ENCODE assay signal across 8 cellular contexts in the genomic region with DNA sequence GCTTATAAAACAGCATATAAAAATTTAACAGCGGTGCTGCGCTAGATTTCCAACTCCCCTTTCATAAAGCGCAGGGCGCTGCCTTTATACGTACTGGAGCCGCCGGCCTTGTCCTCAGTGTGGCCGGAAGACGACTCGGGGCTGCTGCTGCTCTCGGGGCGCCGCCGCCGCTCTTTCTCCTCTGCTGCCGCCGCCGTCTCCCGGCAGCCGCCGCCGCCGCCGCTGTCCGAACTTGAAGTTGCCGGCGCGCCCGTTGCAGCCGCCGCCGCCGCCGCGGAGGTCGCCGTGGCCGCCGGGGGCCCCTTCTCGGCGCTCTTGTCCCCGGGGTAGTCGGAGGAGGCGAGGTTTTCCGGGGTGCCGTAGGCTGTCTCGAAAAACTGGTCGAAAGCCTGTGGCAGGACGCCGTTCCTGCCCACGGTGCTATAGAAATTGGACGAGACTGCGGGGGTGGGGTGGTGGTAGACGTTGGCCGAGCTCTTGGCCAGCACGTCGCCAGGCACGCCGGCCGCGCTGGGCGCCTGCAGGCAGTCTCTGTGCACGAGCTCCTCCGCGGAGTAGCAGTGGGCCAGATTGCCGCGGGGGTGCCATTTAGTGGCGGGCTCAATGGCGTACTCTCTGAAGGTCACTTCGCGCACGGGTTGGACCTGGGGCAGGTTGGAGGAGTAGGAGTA. TPM values are rescaled to one million over a fixed set of nuclear protein-coding genes. Genes with fewer than 3 reads are reported as not detected.
DNase-seq lines count a peak whose midpoint lies in the region; ATAC-seq and TF ChIP-seq lines count a peak whose summit lies in the region.

No MANE protein-coding gene starts in this region.

- no peaks in the 10 kb centered on the region for H3K9me3 Mint-ChIP-seq in activated naive CD4-positive, alpha-beta T cell treated with anti-CD3 and anti-CD28 coated beads, Interleukin-2, amount 50 U/mL, for 24 hours

- TF ChIP-seq CTCF in LNCaP clone FGC (IDR thresholded peaks at IDR 0.05; ENCODE audit: control insufficient read depth, extremely low read depth, insufficient read depth) (no peak), transverse colon (IDR thresholded peaks at IDR 0.05) (no peak)

- intact Hi-C loops in transverse colon (cut with DNase I; ENCODE audit: low total_unique reads) = loop anchor here (5.0 kb wide), 1 partner anchor 833 kb away; no protein-coding TSS in a partner anchor

- no peak for TF ChIP-seq EP300 in transverse colon (IDR thresholded peaks at IDR 0.05; ENCODE audit: low read depth)

- H3K36me3 Mint-ChIP-seq in activated naive CD4-positive, alpha-beta T cell treated with anti-CD3 and anti-CD28 coated beads, Interleukin-2, amount 50 U/mL, for 24 hours = peaks cover 1% of the 10 kb centered on the region

- peaks cover 22 to 67% (median 54%) of the 10 kb centered on the region in 4 donors for H3K4me1 ChIP-seq in transverse colon

- H3K27ac ChIP-seq in transverse colon = peak overlapping the region; percentile 95 to 99 (median 98)

- H3K4me3 ChIP-seq in LNCaP clone FGC (ENCODE audit: low read depth, low read length) (peak overlapping the region; percentile 44), transverse colon (peak overlapping the region; percentile 56 to 79 (median 70))

- peaks cover 61% of the 10 kb centered on the region for H3K27me3 ChIP-seq in transverse colon

- TF ChIP-seq POLR2A in transverse colon (IDR thresholded peaks at IDR 0.05) = peak; percentile 72

- DNase-seq in Caki2 (ENCODE audit: low read depth) = peak; percentile 38
- no peak for DNase-seq in LNCaP clone FGC (ENCODE audit: low read depth)
- DNase-seq in left lobe of liver (ENCODE audit: low spot score) = peak; percentile 42
- peak; percentile 67 for DNase-seq in transverse colon
- DNase-seq in SK-N-DZ (ENCODE audit: low spot score) = no peak
- no peak for DNase-seq in hepatic stellate cell (ENCODE audit: low spot score)

- H3K27ac Mint-ChIP-seq in activated naive CD4-positive, alpha-beta T cell treated with anti-CD3 and anti-CD28 coated beads, Interleukin-2, amount 50 U/mL, for 24 hours = peak overlapping the region; percentile 2

- H3K4me3 Mint-ChIP-seq in activated naive CD4-positive, alpha-beta T cell treated with anti-CD3 and anti-CD28 coated beads, Interleukin-2, amount 50 U/mL, for 24 hours = peak overlapping the region; percentile 66

- no peaks in the 10 kb centered on the region for H3K36me3 ChIP-seq in transverse colon

- ATAC-seq in left lobe of liver (no peak), GM19467 (IDR thresholded peaks at IDR 0.05; ENCODE audit: unreplicated experiment) (no peak)

- in situ Hi-C loops in Caki2 (cut with HindIII; ENCODE audit: low pct_unique_long_range_greater_than_20kb, low sequenced_read_pairs) (no loop called here), transverse colon (cut with MboI; ENCODE audit: low pct_ligation_motif_present in 1 of 4, low pct_unique_long_range_greater_than_20kb in 1 of 4, low sequenced_read_pairs in 3 of 4) (loop anchor here in 3 of 4 donors (10.0 to 25.0 kb wide), 2 partner anchors 1322 to 1330 kb away; no protein-coding TSS in a partner anchor)

- H3K27me3 Mint-ChIP-seq in activated naive CD4-positive, alpha-beta T cell treated with anti-CD3 and anti-CD28 coated beads, Interleukin-2, amount 50 U/mL, for 24 hours = peaks cover 61% of the 10 kb centered on the region

- no peaks in the 10 kb centered on the region for H3K9me3 ChIP-seq in transverse colon

- WGBS in transverse colon (ENCODE audit: low coverage in 1 of 2), 2 donors = 3% methylated on average over 36 of the region's 72 CpGs; no CpG with 5 or more reads in 1 of the 2 donors

- peaks cover 52% of the 10 kb centered on the region for H3K4me1 Mint-ChIP-seq in activated naive CD4-positive, alpha-beta T cell treated with anti-CD3 and anti-CD28 coated beads, Interleukin-2, amount 50 U/mL, for 24 hours

RNA-seq across cellular contexts. Expression of gene HOXA11, which starts 0.6 kb away (rescaled TPM):
- not detected in 2 replicates for total RNA-seq in Caki2 (2014; rRNA removed; shearing (Covaris generic); ENCODE audit: low replicate concordance)
- total RNA-seq in left lobe of liver (not detected), transverse colon (10 to 100 TPM in 1 of 4 donors, 1 to 10 TPM in 3; 4.5 to 21.3 (median 7.7) TPM)
- polyA plus RNA-seq in SK-N-DZ (2014; cell fraction: cytosol; rRNA removed) = not detected in 2 replicates
- not detected in 2 replicates for polyA plus RNA-seq in SK-N-DZ (2014; cell fraction: nucleus; rRNA removed)

RNA-seq across cellular contexts. Expression of gene HOXA10, which starts 10.4 kb away (rescaled TPM):
- total RNA-seq in Caki2 (2014; rRNA removed; shearing (Covaris generic); ENCODE audit: low replicate concordance) = 22.1 and 31.5 TPM in 2 replicates
- total RNA-seq in left lobe of liver (0.10 TPM), transverse colon (10 to 100 TPM; 19.8 to 68.9 (median 36.4) TPM)
- not detected in 2 replicates for polyA plus RNA-seq in SK-N-DZ (2014; cell fraction: cytosol; rRNA removed)
- not detected in 2 replicates for polyA plus RNA-seq in SK-N-DZ (2014; cell fraction: nucleus; rRNA removed)

RNA-seq across cellular contexts. Expression of gene HOXA13, which starts 15.4 kb away (rescaled TPM):
- total RNA-seq in Caki2 (2014; rRNA removed; shearing (Covaris generic); ENCODE audit: low replicate concordance) = 0.70 and 1.2 TPM in 2 replicates
- 0.03 TPM for total RNA-seq in left lobe of liver
- total RNA-seq in transverse colon = 10 to 100 TPM; 22.5 to 69.9 (median 38.7) TPM
- polyA plus RNA-seq in SK-N-DZ (2014; cell fraction: cytosol; rRNA removed) = not detected in 2 replicates
- not detected in 2 replicates for polyA plus RNA-seq in SK-N-DZ (2014; cell fraction: nucleus; rRNA removed)

RNA-seq across cellular contexts. Expression of gene HOXA9, which starts 19.1 kb away (rescaled TPM):
- total RNA-seq in Caki2 (2014; rRNA removed; shearing (Covaris generic); ENCODE audit: low replicate concordance) = 46.9 and 62.2 TPM in 2 replicates
- total RNA-seq in left lobe of liver = not detected
- total RNA-seq in transverse colon = 100 to 1,000 TPM in 1 of 4 donors, 10 to 100 TPM in 3; 19.5 to 130 (median 50.6) TPM
- polyA plus RNA-seq in SK-N-DZ (2014; cell fraction: cytosol; rRNA removed) = 0.16 TPM in 1 of 2 replicates, not detected in the other
- not detected in 2 replicates for polyA plus RNA-seq in SK-N-DZ (2014; cell fraction: nucleus; rRNA removed)

RNA-seq across cellular contexts. Expression of gene HOXA7, which starts 28.0 kb away (rescaled TPM):
- total RNA-seq in Caki2 (2014; rRNA removed; shearing (Covaris generic); ENCODE audit: low replicate concordance) = 5.1 TPM in 1 of 2 replicates, not detected in the other
- not detected for total RNA-seq in left lobe of liver
- total RNA-seq in transverse colon = 10 to 100 TPM in 3 of 4 donors, 1 to 10 TPM in 1; 7.0 to 22.9 (median 12.8) TPM
- polyA plus RNA-seq in SK-N-DZ (2014; cell fraction: cytosol; rRNA removed) = not detected in 2 replicates
- polyA plus RNA-seq in SK-N-DZ (2014; cell fraction: nucleus; rRNA removed) = not detected in 2 replicates

Comparison
In these comparisons a context has a peak if more than half of its experiments do, and no peak if none do; other contexts are left out.
1. DNase-seq: peak in Caki2 (single experiment), left lobe of liver (single experiment) and transverse colon (single experiment); none in LNCaP clone FGC (single experiment), SK-N-DZ (single experiment) and hepatic stellate cell (single experiment).
2. RNA of gene HOXA10, which starts 10.4 kb away (total RNA-seq): 19.8 to 68.9 TPM in transverse colon and 22.1 to 31.5 TPM in Caki2; 0.10 TPM in left lobe of liver (single experiment); every median in the first group is over 10 times any median in the second.
3. RNA of gene HOXA13, which starts 15.4 kb away (total RNA-seq): 22.5 to 69.9 TPM in transverse colon; 0.70 to 1.2 TPM in Caki2 and 0.03 TPM in left lobe of liver (single experiment); every median in the first group is over 10 times any median in the second.